ENCODE assay signal across 1 cellular context in genomic region chr7:100126931-100127865, GRCh38.
TF ChIP-seq lines count a peak whose summit lies in the region.

TSS of gene MBLAC1 (plus strand) at chr7:100126967. CDS start at chr7:100127396, 429 bp downstream.

TF ChIP-seq in HepG2, 621 proteins besides CTCF, POLR2A, EP300 and RAD21 (continued from another document and continues in another):
- TF ChIP-seq ZNF281 (CRISPR knock-in tag; IDR thresholded peaks at IDR 0.05; ENCODE audit: borderline replicate concordance) (no peak; the same call in 1 of the 2 replicates), ETV6 (CRISPR knock-in tag; conservative IDR thresholded peaks at IDR 0.05) (no peak; the same call in 1 of the 2 replicates), ZNF572 (CRISPR knock-in tag; IDR thresholded peaks at IDR 0.05) (no peak), TCF7 (IDR thresholded peaks at IDR 0.05; ENCODE audit: low read depth) (no peak), ZNF143 (CRISPR knock-in tag; IDR thresholded peaks at IDR 0.05) (0 out of 2 replicates have a peak, but pooled peaks have one; percentile 12), TBX3 (IDR thresholded peaks at IDR 0.05; ENCODE audit: borderline replicate concordance) (0 out of 2 replicates have a peak, but pooled peaks have one; percentile 27), FIP1L1 (IDR thresholded peaks at IDR 0.05; ENCODE audit: borderline replicate concordance, insufficient read depth, low read depth, low read length) (no peak), ZNF101 (CRISPR knock-in tag; IDR thresholded peaks at IDR 0.05; ENCODE audit: borderline replicate concordance, low read depth) (peak; percentile 43; the same call in 1 of the 2 replicates), ZNF580 (CRISPR knock-in tag; IDR thresholded peaks at IDR 0.05; ENCODE audit: borderline replicate concordance, low read depth) (peak; percentile 64; the same call in 1 of the 2 replicates), PCBP1 (IDR thresholded peaks at IDR 0.05; ENCODE audit: borderline replicate concordance, low read depth, low read length) (0 out of 2 replicates have a peak, but pooled peaks have one; percentile 28), SATB2 (CRISPR knock-in tag; IDR thresholded peaks at IDR 0.05) (0 out of 2 replicates have a peak, but pooled peaks have one; percentile 41), UBTF (CRISPR knock-in tag; IDR thresholded peaks at IDR 0.05) (peak; percentile 27), GABPA (IDR thresholded peaks at IDR 0.05; ENCODE audit: low read depth, low read length) (no peak), GABPA (CRISPR knock-in tag; IDR thresholded peaks at IDR 0.05; ENCODE audit: low read depth) (no peak), IRF2 (CRISPR knock-in tag; IDR thresholded peaks at IDR 0.05) (no peak; the same call in 1 of the 2 replicates), U2AF1 (optimal IDR thresholded peaks at IDR 0.05; ENCODE audit: low read depth, low read length) (no peak), FOXJ3 (CRISPR knock-in tag; IDR thresholded peaks at IDR 0.05; ENCODE audit: borderline replicate concordance) (no peak), SP2 (CRISPR knock-in tag; IDR thresholded peaks at IDR 0.05) (peak; percentile 38; the same call in 1 of the 2 replicates), CREM (IDR thresholded peaks at IDR 0.05) (peak; percentile 26; the same call in 1 of the 2 replicates), CREM (CRISPR knock-in tag; IDR thresholded peaks at IDR 0.05) (no peak), HNRNPLL (IDR thresholded peaks at IDR 0.05; ENCODE audit: low read depth, low read length, poor library complexity, severe bottlenecking) (peak; percentile 40), KLF12 (CRISPR knock-in tag; IDR thresholded peaks at IDR 0.05; ENCODE audit: borderline replicate concordance) (peak; percentile 88), MYC (CRISPR knock-in tag; IDR thresholded peaks at IDR 0.05; ENCODE audit: borderline replicate concordance) (peak; percentile 40; the same call in 1 of the 2 replicates), ZNF317 (CRISPR knock-in tag; IDR thresholded peaks at IDR 0.05) (peak; percentile 65; the same call in 1 of the 2 replicates), E2F2 (CRISPR knock-in tag; IDR thresholded peaks at IDR 0.05; ENCODE audit: borderline replicate concordance) (0 out of 2 replicates have a peak, but pooled peaks have one; percentile 48), ZMAT3 (CRISPR knock-in tag; conservative IDR thresholded peaks at IDR 0.05) (0 out of 2 replicates have a peak, but pooled peaks have one; percentile 15), SALL1 (CRISPR knock-in tag; IDR thresholded peaks at IDR 0.05) (0 out of 2 replicates have a peak, but pooled peaks have one; percentile 41), ZNF160 (CRISPR knock-in tag; IDR thresholded peaks at IDR 0.05) (peak; percentile 42; the same call in 1 of the 2 replicates), FLYWCH1 (CRISPR knock-in tag; IDR thresholded peaks at IDR 0.05) (0 out of 2 replicates have a peak, but pooled peaks have one; percentile 44), E2F1 (CRISPR knock-in tag; IDR thresholded peaks at IDR 0.05) (peak; percentile 52; the same call in 1 of the 2 replicates), ARNT2 (CRISPR knock-in tag; IDR thresholded peaks at IDR 0.05; ENCODE audit: low read depth) (0 out of 2 replicates have a peak, but pooled peaks have one; percentile 27), ZNF691 (CRISPR knock-in tag; IDR thresholded peaks at IDR 0.05; ENCODE audit: borderline replicate concordance, low read depth) (no peak), ZNF558 (CRISPR knock-in tag; IDR thresholded peaks at IDR 0.05; ENCODE audit: borderline replicate concordance) (no peak), RBAK (CRISPR knock-in tag; IDR thresholded peaks at IDR 0.05) (no peak), IRF9 (CRISPR knock-in tag; IDR thresholded peaks at IDR 0.05; ENCODE audit: borderline replicate concordance) (peak; percentile 63), ZNF570 (CRISPR knock-in tag; IDR thresholded peaks at IDR 0.05; ENCODE audit: borderline replicate concordance) (no peak), ZNF513 (CRISPR knock-in tag; conservative IDR thresholded peaks at IDR 0.05) (no peak), FOXO1 (CRISPR knock-in tag; IDR thresholded peaks at IDR 0.05) (no peak), CEBPB (IDR thresholded peaks at IDR 0.05; ENCODE audit: borderline replicate concordance, low read depth, low read length) (no peak; the same call in 1 of the 2 replicates), ZFP36 (IDR thresholded peaks at IDR 0.05; ENCODE audit: borderline replicate concordance, low read depth, low read length, partially characterized antibody) (no peak), PHF20 (CRISPR knock-in tag; IDR thresholded peaks at IDR 0.05) (peak; percentile 69; the same call in 1 of the 2 replicates), ZSCAN25 (CRISPR knock-in tag; IDR thresholded peaks at IDR 0.05) (peak; percentile 10; the same call in 1 of the 2 replicates), ZBTB10 (CRISPR knock-in tag; IDR thresholded peaks at IDR 0.05; ENCODE audit: borderline replicate concordance) (0 out of 2 replicates have a peak, but pooled peaks have one; percentile 49), ZNF747 (CRISPR knock-in tag; IDR thresholded peaks at IDR 0.05; ENCODE audit: borderline replicate concordance) (no peak; the same call in 1 of the 2 replicates), SAFB2 (CRISPR knock-in tag; IDR thresholded peaks at IDR 0.05; ENCODE audit: borderline replicate concordance, low read depth) (no peak), MED13 (CRISPR knock-in tag; IDR thresholded peaks at IDR 0.05) (no peak; the same call in 1 of the 2 replicates), SIN3B (IDR thresholded peaks at IDR 0.05; ENCODE audit: low read length) (no peak)
